21 cellular contexts compared by ENCODE assay signal in genomic region chr15:96977886-96978285, GRCh38.
DNase-seq lines count a peak whose midpoint lies in the region; ATAC-seq and TF ChIP-seq lines count a peak whose summit lies in the region.
"Had no signal": no experiment of that assay in that cellular context is flagged by ENCODE, and none has a peak within 500 bp of the region (broad histone marks: within the 10 kb centered on the region; RNA-seq: fewer than 3 reads in every experiment).

No MANE protein-coding gene starts in this region.

- H2BK120ac ChIP-seq in H9 (ENCODE audit: low read depth, low read length, poor library complexity, severe bottlenecking) = no peak overlapping the region

- H3K9me2 ChIP-seq in GM23338 (ENCODE audit: insufficient read depth) = 0 out of 2 replicates have a peak, but pooled peaks cover 3% of the 10 kb centered on the region

- 4% methylated on average over 2 of the region's 2 CpGs for WGBS in smooth muscle cell (ENCODE audit: low lambda C conversion rate)
- WGBS in H9 (ENCODE audit: extremely low coverage, insufficient read length, low lambda C conversion rate) = no CpG with 5 or more reads among the region's 2 CpGs

- H3K9ac ChIP-seq in smooth muscle cell (ENCODE audit: low read depth) (no peak overlapping the region), H9 (ENCODE audit: extremely low read depth, insufficient read length, low read length) (no peak overlapping the region)
- H3K9ac ChIP-seq: KMS-11 had no signal

- DNase-seq in GM23338 (ENCODE audit: low spot score) = no peak
- DNase-seq in NCI-H187 (lab: John Stamatoyannopoulos, UW) = peak; percentile 20 to 51
- peak; percentile 18 for DNase-seq in iPS-NIHi7 (ENCODE audit: extremely low spot score)
- DNase-seq in smooth muscle cell (lab: John Stamatoyannopoulos, UW; ENCODE audit: unreplicated experiment) = no peak
- DNase-seq in AG20443 (ENCODE audit: low spot score) = no peak
- no peak for DNase-seq in H9
- DNase-seq in stimulated activated CD4-positive, alpha-beta T cell treated with anti-CD3 and anti-CD28 coated beads, Interleukin-4, amount 100 ng/mL, for 1 hour = no peak
- DNase-seq: CD4-positive, CD25-positive, alpha-beta regulatory T cell; DND-41; HCEC 1CT; NCI-H1105; NCI-H146; NCI-H2081; NCI-H510A; NK-92 treated with Interleukin-12 subunit alpha and Interleukin-12 subunit beta, amount 100 ng/mL, for 24 hours; SHP77 treated with DMSO at 0.1 percent for 48 hours had no signal

- H3K27me3 ChIP-seq in GM23338 (ENCODE audit: insufficient read depth) = peaks cover 4% of the 10 kb centered on the region; the same call in 1 of the 2 replicates
- H3K27me3 ChIP-seq in smooth muscle cell (ENCODE audit: low read depth) = peaks cover 15% of the 10 kb centered on the region
- H3K27me3 ChIP-seq in H9 (ENCODE audit: insufficient read depth, low read length) = no peaks in the 10 kb centered on the region

- H3K4me3 Mint-ChIP-seq in GM23338 = no peak overlapping the region
- H3K4me3 Mint-ChIP-seq in H9 = no peak overlapping the region
- H3K4me3 Mint-ChIP-seq: CD4-positive, CD25-positive, alpha-beta regulatory T cell had no signal

- no peak overlapping the region for H3K14ac ChIP-seq in H9 (ENCODE audit: insufficient read depth, low read length)

- H2BK20ac ChIP-seq in H9 (ENCODE audit: low read depth, low read length, poor library complexity, severe bottlenecking) = no peak overlapping the region

- no peak overlapping the region for H4K8ac ChIP-seq in H9 (replicated peaks; ENCODE audit: insufficient read length, low read depth, low read length)

- H2BK15ac ChIP-seq in H9 (ENCODE audit: low read depth, low read length) = no peak overlapping the region

- H2BK5ac ChIP-seq in H9 (ENCODE audit: insufficient read length, low read length) = no peak overlapping the region

- H3K27ac ChIP-seq in GM23338 (ENCODE audit: low read depth) (no peak overlapping the region), smooth muscle cell (ENCODE audit: low read depth) (no peak overlapping the region), H9 (ENCODE audit: insufficient read length, low read depth, low read length) (no peak overlapping the region)
- H3K27ac ChIP-seq: A549, HL-60, KMS-11, RWPE1, SK-N-MC had no signal

- no peak overlapping the region for H3T11ph ChIP-seq in H9 (ENCODE audit: low read length)

- no peaks in the 10 kb centered on the region for H3K79me1 ChIP-seq in H9 (ENCODE audit: insufficient read depth, low read depth, low read length, poor library complexity, severe bottlenecking)

- H3K79me2 ChIP-seq in GM23338 (replicated peaks; ENCODE audit: insufficient read depth) (no peaks in the 10 kb centered on the region), smooth muscle cell (ENCODE audit: low read depth) (no peaks in the 10 kb centered on the region), H9 (ENCODE audit: insufficient read depth, low read length) (no peaks in the 10 kb centered on the region)

- H3K23ac ChIP-seq in H9 (ENCODE audit: insufficient read length, low read depth, low read length) = no peak overlapping the region

- no peak overlapping the region for H3K18ac ChIP-seq in H9 (ENCODE audit: insufficient read length, low read depth, low read length)

- H2AK5ac ChIP-seq in H9 (ENCODE audit: insufficient read length, low read length) = no peak overlapping the region

- H3K4me2 ChIP-seq in GM23338 (no peak overlapping the region), smooth muscle cell (peak overlapping the region; percentile 22), H9 (ENCODE audit: insufficient read depth, insufficient read length, low read length) (no peak overlapping the region)
- H3K4me2 ChIP-seq: A549, KMS-11 had no signal

- H4K5ac ChIP-seq in H9 (ENCODE audit: insufficient read length, low read depth, low read length) = no peak overlapping the region

- H3K36me3 Mint-ChIP-seq in GM23338 (ENCODE audit: low read depth) (no peaks in the 10 kb centered on the region), H9 (ENCODE audit: insufficient read depth in 1 of 3, low read depth in 3 of 3) (no peaks in the 10 kb centered on the region)
- H3K36me3 Mint-ChIP-seq: CD4-positive, CD25-positive, alpha-beta regulatory T cell had no signal

- H3K56ac ChIP-seq in H9 (ENCODE audit: insufficient read length, low read depth, low read length) = no peak overlapping the region

- H2BK12ac ChIP-seq in H9 (ENCODE audit: insufficient read length, low read depth, low read length) = no peak overlapping the region

- no peak overlapping the region for H4K91ac ChIP-seq in H9 (ENCODE audit: insufficient read length, low read depth, low read length)

- H3K27me3 Mint-ChIP-seq in GM23338 (ENCODE audit: insufficient read depth, low read depth, poor library complexity) = no peaks in the 10 kb centered on the region
- H3K27me3 Mint-ChIP-seq in H9 (ENCODE audit: low read depth) = peaks cover 5% of the 10 kb centered on the region
- H3K27me3 Mint-ChIP-seq: CD4-positive, CD25-positive, alpha-beta regulatory T cell had no signal

- no peak overlapping the region for H3K4ac ChIP-seq in H9 (ENCODE audit: low read depth, low read length)

- TF ChIP-seq CTCF in GM23338 (conservative IDR thresholded peaks at IDR 0.05; ENCODE audit: low read depth in 2 of 2) = no peak
- TF ChIP-seq CTCF in smooth muscle cell (IDR thresholded peaks at IDR 0.05; ENCODE audit: borderline replicate concordance, insufficient read depth, poor library complexity, severe bottlenecking) = no peak
- no peak for TF ChIP-seq CTCF in H9 (conservative IDR thresholded peaks at IDR 0.05)

- H2AFZ ChIP-seq in GM23338 (0 out of 2 replicates have a peak overlapping the region, but pooled peaks have one; percentile 8), smooth muscle cell (ENCODE audit: low read depth) (no peak overlapping the region), H9 (ENCODE audit: low read length) (no peak overlapping the region)

- peaks cover 22% of the 10 kb centered on the region for H3K4me1 ChIP-seq in GM23338 (ENCODE audit: insufficient read depth)
- peaks cover 8% of the 10 kb centered on the region for H3K4me1 ChIP-seq in smooth muscle cell (ENCODE audit: low read depth)
- peaks cover 3% of the 10 kb centered on the region; the same call in 1 of the 2 replicates for H3K4me1 ChIP-seq in H9 (ENCODE audit: insufficient read depth, low read length)
- H3K4me1 ChIP-seq: A549 had no signal

- ATAC-seq in GM23338 = no peak
- ATAC-seq: A549 had no signal

- H3K4me1 Mint-ChIP-seq in GM23338 (peaks cover 13% of the 10 kb centered on the region; the same call in 2 of the 3 replicates), H9 (peaks cover 8 to 11% of the 10 kb centered on the region in 2 experiments; a peak in 2 of 4 replicates)
- H3K4me1 Mint-ChIP-seq: CD4-positive, CD25-positive, alpha-beta regulatory T cell had no signal

- H3K36me3 ChIP-seq in GM23338 (ENCODE audit: insufficient read depth) = no peaks in the 10 kb centered on the region
- no peaks in the 10 kb centered on the region for H3K36me3 ChIP-seq in smooth muscle cell (ENCODE audit: low read depth)

- H4K20me1 ChIP-seq in GM23338 (replicated peaks; ENCODE audit: insufficient read depth) (no peaks in the 10 kb centered on the region), smooth muscle cell (ENCODE audit: low read depth) (no peaks in the 10 kb centered on the region), H9 (ENCODE audit: control insufficient read depth, insufficient read depth, insufficient read length) (no peaks in the 10 kb centered on the region)

- H3K4me3 ChIP-seq in GM23338 = no peak overlapping the region
- no peak overlapping the region for H3K4me3 ChIP-seq in smooth muscle cell
- H3K4me3 ChIP-seq: A549, SK-N-MC had no signal

- H3K9me3 ChIP-seq in smooth muscle cell (replicated peaks; ENCODE audit: low read depth) (no peaks in the 10 kb centered on the region), H9 (ENCODE audit: control insufficient read depth, low read depth, low read length) (no peaks in the 10 kb centered on the region)
- H3K9me3 ChIP-seq: A549 had no signal

- no peaks in the 10 kb centered on the region for H3F3A ChIP-seq in GM23338 (replicated peaks; ENCODE audit: low read depth)
- H3F3A ChIP-seq in smooth muscle cell (ENCODE audit: low read depth) = no peaks in the 10 kb centered on the region

- H3K27ac Mint-ChIP-seq in GM23338 = no peak overlapping the region
- no peak overlapping the region for H3K27ac Mint-ChIP-seq in H9

- H3K9me3 Mint-ChIP-seq in GM23338 (no peaks in the 10 kb centered on the region), H9 (no peaks in the 10 kb centered on the region)

- no peaks in the 10 kb centered on the region for H3K23me2 ChIP-seq in H9 (ENCODE audit: insufficient read length, low read depth, low read length, poor library complexity, severe bottlenecking)

TF ChIP-seq in GM23338, 12 proteins besides CTCF, POLR2A, EP300 and RAD21 (continues in another document):
- TF ChIP-seq REST (IDR thresholded peaks at IDR 0.05; ENCODE audit: unreplicated experiment) (no peak), ZNF331 (CRISPR knock-in tag; IDR thresholded peaks at IDR 0.05; ENCODE audit: low read depth) (no peak), ZNF114 (CRISPR knock-in tag; IDR thresholded peaks at IDR 0.05) (no peak)

Comparison
In these comparisons a context has a peak if more than half of its experiments do, and no peak if none do; other contexts are left out.
1. DNase-seq: peak in NCI-H187 (2 of 2) and iPS-NIHi7 (single experiment); none in GM23338 (single experiment), smooth muscle cell (single experiment), AG20443 (single experiment), H9 (single experiment) and stimulated activated CD4-positive, alpha-beta T cell treated with anti-CD3 and anti-CD28 coated beads, Interleukin-4, amount 100 ng/mL, for 1 hour (single experiment).